In the genomic region with DNA sequence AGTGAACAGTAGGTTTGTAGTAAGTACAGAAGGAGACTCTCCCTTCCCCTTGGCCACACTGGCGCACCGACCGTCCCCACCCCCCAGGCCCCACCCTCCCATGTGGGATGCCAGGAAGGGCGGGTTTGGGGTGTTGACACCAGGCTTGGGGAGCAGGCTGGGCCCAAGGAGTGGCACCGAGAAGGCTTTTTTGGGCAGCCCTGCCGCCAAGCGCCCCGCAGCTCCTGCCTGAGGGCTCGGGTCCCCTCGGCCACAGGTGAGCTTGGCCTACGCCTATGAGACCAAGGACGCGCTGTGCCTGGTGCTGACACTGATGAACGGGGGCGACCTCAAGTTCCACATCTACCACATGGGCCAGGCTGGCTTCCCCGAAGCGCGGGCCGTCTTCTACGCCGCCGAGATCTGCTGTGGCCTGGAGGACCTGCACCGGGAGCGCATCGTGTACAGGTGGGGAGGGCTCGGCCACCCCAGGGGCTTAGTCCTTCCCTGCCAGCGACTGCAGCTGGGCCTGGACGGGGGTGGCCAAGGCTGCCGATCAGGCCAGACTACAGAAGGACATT, we compare ENCODE assay signal across 1 cellular context.
TF ChIP-seq lines count a peak whose summit lies in the region.

No MANE protein-coding gene starts in this region.

TF ChIP-seq in HCT116, 20 proteins besides CTCF, POLR2A, EP300 and RAD21:
- TF ChIP-seq SRF (IDR thresholded peaks at IDR 0.05; ENCODE audit: low read depth) (no peak), EZH2phosphoT487 (IDR thresholded peaks at IDR 0.05; ENCODE audit: borderline replicate concordance) (no peak), POLR2AphosphoS5 (IDR thresholded peaks at IDR 0.05; ENCODE audit: low read depth, low read length) (peak; percentile 23; the same call in 1 of the 2 replicates), YY1 (IDR thresholded peaks at IDR 0.05; ENCODE audit: extremely low read depth, insufficient replicate concordance, low read depth, low read length) (no peak), CEBPB (IDR thresholded peaks at IDR 0.05; ENCODE audit: low read depth) (no peak), SP1 (IDR thresholded peaks at IDR 0.05; ENCODE audit: low read depth) (no peak)
